ENCODE assay signal across 1 cellular context in the genomic region with DNA sequence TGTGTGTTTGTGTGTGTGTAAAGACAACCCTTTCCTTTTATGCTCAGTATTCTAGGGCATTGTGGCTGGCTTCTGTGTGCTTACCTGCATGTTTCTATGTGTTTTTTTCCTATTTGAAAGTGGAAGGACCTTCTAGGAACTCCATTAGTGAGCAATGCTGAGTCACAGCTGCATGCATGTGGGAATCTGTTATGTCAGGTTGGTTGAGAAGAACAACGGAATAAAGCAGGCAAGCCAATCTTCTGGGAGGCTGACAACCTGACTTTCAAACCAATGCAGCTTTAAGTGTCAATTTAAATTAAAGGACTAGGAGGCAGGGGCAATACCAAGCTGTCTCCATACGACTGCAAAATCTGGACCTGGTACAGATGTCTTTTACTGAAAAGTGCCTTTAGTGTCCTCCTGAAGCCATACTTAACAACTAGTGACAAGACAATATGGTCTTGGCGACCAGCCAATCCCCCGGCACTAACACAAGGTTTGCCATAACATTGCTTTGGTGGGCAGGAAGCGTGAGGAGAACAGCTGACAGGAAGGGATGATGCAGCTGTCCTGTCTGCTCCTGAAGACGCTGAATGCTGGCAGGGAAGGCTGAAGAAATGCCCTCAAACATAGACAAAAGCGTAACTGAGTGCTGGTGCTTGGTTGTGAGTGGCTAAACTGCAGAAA.
TF ChIP-seq lines count a peak whose summit lies in the region.

No MANE protein-coding gene starts in this region.

TF ChIP-seq in WTC11, 78 proteins besides CTCF, POLR2A, EP300 and RAD21 (continued from another document):
- TF ChIP-seq, protein P1, sequence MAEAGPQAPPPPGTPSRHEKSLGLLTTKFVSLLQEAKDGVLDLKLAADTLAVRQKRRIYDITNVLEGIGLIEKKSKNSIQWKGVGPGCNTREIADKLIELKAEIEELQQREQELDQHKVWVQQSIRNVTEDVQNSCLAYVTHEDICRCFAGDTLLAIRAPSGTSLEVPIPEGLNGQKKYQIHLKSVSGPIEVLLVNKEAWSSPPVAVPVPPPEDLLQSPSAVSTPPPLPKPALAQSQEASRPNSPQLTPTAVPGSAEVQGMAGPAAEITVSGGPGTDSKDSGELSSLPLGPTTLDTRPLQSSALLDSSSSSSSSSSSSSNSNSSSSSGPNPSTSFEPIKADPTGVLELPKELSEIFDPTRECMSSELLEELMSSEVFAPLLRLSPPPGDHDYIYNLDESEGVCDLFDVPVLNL (CRISPR knock-in tag; IDR thresholded peaks at IDR 0.05; ENCODE audit: borderline replicate concordance, low read depth) = no peak
- no peak for TF ChIP-seq TEAD4 (CRISPR knock-in tag; IDR thresholded peaks at IDR 0.05)
- TF ChIP-seq FOXK1 (CRISPR knock-in tag; IDR thresholded peaks at IDR 0.05) = no peak
- TF ChIP-seq ATF1 (CRISPR knock-in tag; IDR thresholded peaks at IDR 0.05) = no peak
- TF ChIP-seq, protein P2, sequence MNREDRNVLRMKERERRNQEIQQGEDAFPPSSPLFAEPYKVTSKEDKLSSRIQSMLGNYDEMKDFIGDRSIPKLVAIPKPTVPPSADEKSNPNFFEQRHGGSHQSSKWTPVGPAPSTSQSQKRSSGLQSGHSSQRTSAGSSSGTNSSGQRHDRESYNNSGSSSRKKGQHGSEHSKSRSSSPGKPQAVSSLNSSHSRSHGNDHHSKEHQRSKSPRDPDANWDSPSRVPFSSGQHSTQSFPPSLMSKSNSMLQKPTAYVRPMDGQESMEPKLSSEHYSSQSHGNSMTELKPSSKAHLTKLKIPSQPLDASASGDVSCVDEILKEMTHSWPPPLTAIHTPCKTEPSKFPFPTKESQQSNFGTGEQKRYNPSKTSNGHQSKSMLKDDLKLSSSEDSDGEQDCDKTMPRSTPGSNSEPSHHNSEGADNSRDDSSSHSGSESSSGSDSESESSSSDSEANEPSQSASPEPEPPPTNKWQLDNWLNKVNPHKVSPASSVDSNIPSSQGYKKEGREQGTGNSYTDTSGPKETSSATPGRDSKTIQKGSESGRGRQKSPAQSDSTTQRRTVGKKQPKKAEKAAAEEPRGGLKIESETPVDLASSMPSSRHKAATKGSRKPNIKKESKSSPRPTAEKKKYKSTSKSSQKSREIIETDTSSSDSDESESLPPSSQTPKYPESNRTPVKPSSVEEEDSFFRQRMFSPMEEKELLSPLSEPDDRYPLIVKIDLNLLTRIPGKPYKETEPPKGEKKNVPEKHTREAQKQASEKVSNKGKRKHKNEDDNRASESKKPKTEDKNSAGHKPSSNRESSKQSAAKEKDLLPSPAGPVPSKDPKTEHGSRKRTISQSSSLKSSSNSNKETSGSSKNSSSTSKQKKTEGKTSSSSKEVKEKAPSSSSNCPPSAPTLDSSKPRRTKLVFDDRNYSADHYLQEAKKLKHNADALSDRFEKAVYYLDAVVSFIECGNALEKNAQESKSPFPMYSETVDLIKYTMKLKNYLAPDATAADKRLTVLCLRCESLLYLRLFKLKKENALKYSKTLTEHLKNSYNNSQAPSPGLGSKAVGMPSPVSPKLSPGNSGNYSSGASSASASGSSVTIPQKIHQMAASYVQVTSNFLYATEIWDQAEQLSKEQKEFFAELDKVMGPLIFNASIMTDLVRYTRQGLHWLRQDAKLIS (CRISPR knock-in tag; IDR thresholded peaks at IDR 0.05; ENCODE audit: borderline replicate concordance) = no peak
- TF ChIP-seq, protein P3, sequence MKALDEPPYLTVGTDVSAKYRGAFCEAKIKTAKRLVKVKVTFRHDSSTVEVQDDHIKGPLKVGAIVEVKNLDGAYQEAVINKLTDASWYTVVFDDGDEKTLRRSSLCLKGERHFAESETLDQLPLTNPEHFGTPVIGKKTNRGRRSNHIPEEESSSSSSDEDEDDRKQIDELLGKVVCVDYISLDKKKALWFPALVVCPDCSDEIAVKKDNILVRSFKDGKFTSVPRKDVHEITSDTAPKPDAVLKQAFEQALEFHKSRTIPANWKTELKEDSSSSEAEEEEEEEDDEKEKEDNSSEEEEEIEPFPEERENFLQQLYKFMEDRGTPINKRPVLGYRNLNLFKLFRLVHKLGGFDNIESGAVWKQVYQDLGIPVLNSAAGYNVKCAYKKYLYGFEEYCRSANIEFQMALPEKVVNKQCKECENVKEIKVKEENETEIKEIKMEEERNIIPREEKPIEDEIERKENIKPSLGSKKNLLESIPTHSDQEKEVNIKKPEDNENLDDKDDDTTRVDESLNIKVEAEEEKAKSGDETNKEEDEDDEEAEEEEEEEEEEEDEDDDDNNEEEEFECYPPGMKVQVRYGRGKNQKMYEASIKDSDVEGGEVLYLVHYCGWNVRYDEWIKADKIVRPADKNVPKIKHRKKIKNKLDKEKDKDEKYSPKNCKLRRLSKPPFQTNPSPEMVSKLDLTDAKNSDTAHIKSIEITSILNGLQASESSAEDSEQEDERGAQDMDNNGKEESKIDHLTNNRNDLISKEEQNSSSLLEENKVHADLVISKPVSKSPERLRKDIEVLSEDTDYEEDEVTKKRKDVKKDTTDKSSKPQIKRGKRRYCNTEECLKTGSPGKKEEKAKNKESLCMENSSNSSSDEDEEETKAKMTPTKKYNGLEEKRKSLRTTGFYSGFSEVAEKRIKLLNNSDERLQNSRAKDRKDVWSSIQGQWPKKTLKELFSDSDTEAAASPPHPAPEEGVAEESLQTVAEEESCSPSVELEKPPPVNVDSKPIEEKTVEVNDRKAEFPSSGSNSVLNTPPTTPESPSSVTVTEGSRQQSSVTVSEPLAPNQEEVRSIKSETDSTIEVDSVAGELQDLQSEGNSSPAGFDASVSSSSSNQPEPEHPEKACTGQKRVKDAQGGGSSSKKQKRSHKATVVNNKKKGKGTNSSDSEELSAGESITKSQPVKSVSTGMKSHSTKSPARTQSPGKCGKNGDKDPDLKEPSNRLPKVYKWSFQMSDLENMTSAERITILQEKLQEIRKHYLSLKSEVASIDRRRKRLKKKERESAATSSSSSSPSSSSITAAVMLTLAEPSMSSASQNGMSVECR (CRISPR knock-in tag; IDR thresholded peaks at IDR 0.05; ENCODE audit: borderline replicate concordance) = no peak
- TF ChIP-seq ZNF425 (CRISPR knock-in tag; conservative IDR thresholded peaks at IDR 0.05) = no peak
- TF ChIP-seq, protein P4, sequence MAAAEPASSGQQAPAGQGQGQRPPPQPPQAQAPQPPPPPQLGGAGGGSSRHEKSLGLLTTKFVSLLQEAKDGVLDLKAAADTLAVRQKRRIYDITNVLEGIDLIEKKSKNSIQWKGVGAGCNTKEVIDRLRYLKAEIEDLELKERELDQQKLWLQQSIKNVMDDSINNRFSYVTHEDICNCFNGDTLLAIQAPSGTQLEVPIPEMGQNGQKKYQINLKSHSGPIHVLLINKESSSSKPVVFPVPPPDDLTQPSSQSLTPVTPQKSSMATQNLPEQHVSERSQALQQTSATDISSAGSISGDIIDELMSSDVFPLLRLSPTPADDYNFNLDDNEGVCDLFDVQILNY (CRISPR knock-in tag; IDR thresholded peaks at IDR 0.05) = no peak
- TF ChIP-seq ZNF317 (CRISPR knock-in tag; IDR thresholded peaks at IDR 0.05; ENCODE audit: borderline replicate concordance, low read depth) = no peak
- TF ChIP-seq JAZF1 (CRISPR knock-in tag; IDR thresholded peaks at IDR 0.05) = no peak
- TF ChIP-seq TEAD1 (CRISPR knock-in tag; IDR thresholded peaks at IDR 0.05) = no peak
- no peak for TF ChIP-seq GTF2I (CRISPR knock-in tag; conservative IDR thresholded peaks at IDR 0.05)
